13 cellular contexts compared by ENCODE assay signal in the genomic region with DNA sequence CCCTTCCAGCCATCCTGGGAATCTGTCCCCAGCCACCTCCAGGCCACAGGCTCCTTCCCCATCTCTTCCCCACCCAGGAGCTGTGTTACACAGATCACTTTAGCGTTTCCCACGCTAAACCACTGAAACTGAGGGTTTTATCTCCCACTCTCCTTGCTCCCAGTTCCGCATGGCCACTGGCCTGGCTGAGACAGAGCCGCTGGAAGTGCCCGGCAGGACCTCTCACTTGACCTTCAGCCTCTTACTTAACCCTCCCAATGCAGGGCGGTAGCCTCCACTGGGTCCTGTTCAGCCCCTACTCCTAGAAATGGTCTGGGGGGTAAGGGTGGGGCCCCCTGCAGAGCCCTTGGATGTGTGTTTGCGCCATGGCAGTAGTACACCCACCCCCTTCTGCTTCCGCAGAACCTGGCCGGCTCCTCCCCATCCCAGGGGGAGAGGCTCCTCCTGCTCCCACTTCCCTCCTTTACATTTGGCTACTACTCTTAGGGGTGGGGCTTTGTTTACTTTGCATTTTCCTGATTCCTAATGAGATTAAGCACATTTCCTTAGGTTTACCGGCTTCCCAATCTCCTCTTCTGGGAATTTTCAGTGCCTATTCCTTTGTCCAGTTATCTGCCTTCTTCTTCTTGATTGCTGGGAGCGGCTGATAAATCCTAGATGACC. TPM values are rescaled to one million over a fixed set of nuclear protein-coding genes. Genes with fewer than 3 reads are reported as not detected.
A peak's percentile ranks its signal among the peaks of the same experiment; 100 is the strongest.
DNase-seq lines count a peak whose midpoint lies in the region; ATAC-seq, FAIRE-seq and TF ChIP-seq lines count a peak whose summit lies in the region.
"Not testable (repeated sequence)": the region's sequence is repeated elsewhere in the genome, so short reads cannot be mapped to it uniquely, and the experiment has no call there.
"Had no signal": no experiment of that assay in that cellular context is flagged by ENCODE, and none has a peak within 500 bp of the region (broad histone marks: within the 10 kb centered on the region; RNA-seq: fewer than 3 reads in every experiment).

No MANE protein-coding gene starts in this region.

- not testable (repeated sequence) for H3K9me3 ChIP-seq in Caco-2; PC-3 (ENCODE audit: low read length); K562 (replicated peaks; ENCODE audit: control insufficient read depth, insufficient read depth, low read depth, low read length); heart right ventricle; vagina

- not testable (repeated sequence) for H3K27me3 Mint-ChIP-seq in Caco-2 (ENCODE audit: insufficient read depth, unreplicated experiment); nephron progenitor cell (ENCODE audit: low read depth, poor library complexity)

- H3K4me2 ChIP-seq in PC-3 (ENCODE audit: low read length), result peak overlapping the region; percentile 63
- H3K4me2 ChIP-seq in K562 (ENCODE audit: insufficient read depth, low read length), result not testable (repeated sequence)

- not testable (repeated sequence) for H3K27me3 ChIP-seq in Caco-2 (replicated peaks; ENCODE audit: control insufficient read depth, insufficient read depth, low read length); HL-60 (ENCODE audit: insufficient read depth, poor library complexity, severe bottlenecking); PC-3 (ENCODE audit: low read length); K562 (ENCODE audit: control insufficient read depth in 2 of 2, insufficient read depth in 2 of 2, low read length in 2 of 2); heart right ventricle; vagina

- ATAC-seq in PC-3 (peak; percentile 42), K562 (peak; percentile 66), heart right ventricle (peak in 6 of 8 donors; percentile 12 to 47 (median 23)), left lobe of liver (peak; percentile 24)

- H3K79me2 ChIP-seq in PC-3 (ENCODE audit: low read length), result not testable (repeated sequence)
- H3K79me2 ChIP-seq in K562 (ENCODE audit: control insufficient read depth, insufficient read depth, low read length), result peaks cover 43% of the 10 kb centered on the region

- peak overlapping the region; percentile 8 for H3K4me3 Mint-ChIP-seq in Caco-2 (ENCODE audit: unreplicated experiment)
- H3K4me3 Mint-ChIP-seq in nephron progenitor cell, result peak overlapping the region; percentile 24

- peak overlapping the region; percentile 37 for H3K27ac Mint-ChIP-seq in Caco-2 (ENCODE audit: unreplicated experiment)
- H3K27ac Mint-ChIP-seq in nephron progenitor cell, result peak overlapping the region; percentile 70

- in situ Hi-C loops in K562 (cut with MboI), result not testable (repeated sequence)

- H3K9me1 ChIP-seq in K562 (ENCODE audit: control insufficient read depth, insufficient read depth, low read length), result not testable (repeated sequence)

- H4K20me1 ChIP-seq in PC-3 (ENCODE audit: low read length); K562 (replicated peaks; ENCODE audit: control insufficient read depth, insufficient read depth, low read length): not testable (repeated sequence)

- not testable (repeated sequence) for DNase-seq in Caco-2; HL-60 (ENCODE audit: low read depth in 1 of 2, low spot score in 1 of 2); K562 (ENCODE audit: extremely low read depth in 1 of 4, low spot score in 3 of 4); heart right ventricle; left lobe of liver (ENCODE audit: low spot score); nephron progenitor cell; vagina (ENCODE audit: extremely low spot score in 2 of 2)
- peak; percentile 72 for DNase-seq in PC-3

- H3K36me3 ChIP-seq in Caco-2 (ENCODE audit: control insufficient read depth, insufficient read depth, low read length); PC-3 (ENCODE audit: low read depth, low read length); K562 (ENCODE audit: control insufficient read depth, insufficient read depth, low read length); heart right ventricle; vagina: not testable (repeated sequence)

- CTCF ChIA-PET in Caco-2 (lab: Charles Lee), result interaction anchor here (1.2 to 1.3 kb wide), 2 partner anchors 103 to 149 kb away, joined by 3 read pairs; no protein-coding TSS in a partner anchor
- CTCF ChIA-PET in PC-3 (lab: Charles Lee), result interaction anchor here (0.7 kb wide), 1 partner anchor 532 kb away, joined by 5 read pairs; no protein-coding TSS in a partner anchor
- CTCF ChIA-PET in K562 (lab: Yijun Ruan, JAX; ENCODE audit: low intra/inter-chr PET ratio), result not testable (repeated sequence)

- not testable (repeated sequence) for H3K9me2 ChIP-seq in PC-3 (replicated peaks; ENCODE audit: low read length)

- peak overlapping the region; percentile 60; the same call in 1 of the 2 replicates for H2AFZ ChIP-seq in PC-3 (ENCODE audit: low read length)
- H2AFZ ChIP-seq in K562 (ENCODE audit: low read depth, low read length), result not testable (repeated sequence)

- H3K4me1 Mint-ChIP-seq in Caco-2 (ENCODE audit: low read depth, unreplicated experiment) (peaks cover 35% of the 10 kb centered on the region), nephron progenitor cell (peaks cover 57% of the 10 kb centered on the region)

- H3K27ac ChIP-seq in HL-60 (replicated peaks) (peak overlapping the region; percentile 80), PC-3 (ENCODE audit: low read length) (peak overlapping the region; percentile 77), heart right ventricle (peak overlapping the region in 8 of 10 donors; percentile 3 to 64 (median 48)), vagina (peak overlapping the region; percentile 47)
- H3K27ac ChIP-seq in K562 (ENCODE audit: extremely low read depth, low read depth, low read length), result not testable (repeated sequence)

- not testable (repeated sequence) for TF ChIP-seq CTCF in Caco-2 (IDR thresholded peaks at IDR 0.05; ENCODE audit: insufficient read depth in 1 of 2, low read depth in 1 of 2, low read length in 1 of 2, severe bottlenecking in 1 of 2, unreplicated experiment in 1 of 2); HL-60 (IDR thresholded peaks at IDR 0.05; ENCODE audit: insufficient read depth, low read length); PC-3 (conservative IDR thresholded peaks at IDR 0.05; ENCODE audit: low read depth, low read length); K562 (IDR thresholded peaks at IDR 0.05 in 2 of 3, conservative IDR thresholded peaks at IDR 0.05 in 1 of 3; ENCODE audit: insufficient read depth in 2 of 3, low read depth in 1 of 3, low read length in 3 of 3); heart right ventricle (IDR thresholded peaks at IDR 0.05); nephron progenitor cell (IDR thresholded peaks at IDR 0.05); vagina (IDR thresholded peaks at IDR 0.05)

- not testable (repeated sequence) for BruUV-seq in Caco-2 (replicated peaks; lab: Mats Ljungman, UMichigan); PC-3 (replicated peaks; lab: Mats Ljungman, UMichigan); K562 (replicated peaks; lab: Mats Ljungman, UMichigan)

- POLR2A ChIA-PET in Caco-2 (lab: Charles Lee), result interaction anchor here (1.4 kb wide), 1 partner anchor 102 kb away, joined by 5 read pairs; no protein-coding TSS in a partner anchor
- POLR2A ChIA-PET in PC-3 (lab: Charles Lee; ENCODE audit: unreplicated experiment), result not testable (repeated sequence)
- POLR2A ChIA-PET in K562 (lab: Yijun Ruan, JAX), result interaction anchor here (0.7 kb wide), 1 partner anchor 10 kb away, joined by 4 read pairs; no protein-coding TSS in a partner anchor

- intact Hi-C loops in Caco-2 (cut with micrococcal nuclease; ENCODE audit: unreplicated experiment); PC-3 (cut with micrococcal nuclease); K562 (cut with micrococcal nuclease); vagina (cut with DNase I): not testable (repeated sequence)
- intact Hi-C loops in heart right ventricle (cut with DNase I), result loop anchor here in 1 of 10 donors (2.0 kb wide), 1 partner anchor 127 kb away; no protein-coding TSS in a partner anchor

- peaks cover 41% of the 10 kb centered on the region for H3K4me1 ChIP-seq in Caco-2
- peaks cover 48% of the 10 kb centered on the region for H3K4me1 ChIP-seq in PC-3 (ENCODE audit: insufficient read depth, low read length)
- H3K4me1 ChIP-seq in K562 (replicated peaks in 1 of 2; ENCODE audit: control insufficient read depth in 2 of 2, insufficient read depth in 2 of 2, low read length in 2 of 2), result peaks cover 22 to 53% of the 10 kb centered on the region in 2 experiments
- H3K4me1 ChIP-seq in heart right ventricle, result peaks cover 1 to 48% (median 27%) of the 10 kb centered on the region in 9 donors
- H3K4me1 ChIP-seq in vagina, result peaks cover 49% of the 10 kb centered on the region

- H3K4me3 ChIP-seq in Caco-2 (ENCODE audit: low read depth, low read length); HL-60 (replicated peaks; ENCODE audit: insufficient read depth, low read length); PC-3 (ENCODE audit: low read length); K562; heart right ventricle; vagina: not testable (repeated sequence)

- WGBS in K562 (ENCODE audit: insufficient coverage, low coverage, missing lambda C conversion rate), result 13% methylated on average over 8 of the region's 11 CpGs
- WGBS in heart right ventricle, 2 donors, result 51 to 57% methylated on average over 8 of the region's 11 CpGs

- not testable (repeated sequence) for H3K9me3 Mint-ChIP-seq in Caco-2 (ENCODE audit: unreplicated experiment); nephron progenitor cell

- H3K36me3 Mint-ChIP-seq in Caco-2 (ENCODE audit: insufficient read depth, unreplicated experiment); nephron progenitor cell (ENCODE audit: low read depth): not testable (repeated sequence)

- not testable (repeated sequence) for TF ChIP-seq EP300 in K562 (IDR thresholded peaks at IDR 0.05; ENCODE audit: low read length)

- FAIRE-seq in K562 (lab: Jason Lieb, UNC), result peak; percentile 85

- not testable (repeated sequence) for H3F3A ChIP-seq in PC-3 (ENCODE audit: low read length, unreplicated experiment)

- TF ChIP-seq RAD21 in K562 (CRISPR knock-in tag; conservative IDR thresholded peaks at IDR 0.05 in 1 of 2, IDR thresholded peaks at IDR 0.05 in 1 of 2), result not testable (repeated sequence)

- H3K9ac ChIP-seq in PC-3 (ENCODE audit: low read length) (0 out of 2 replicates have a peak overlapping the region, but pooled peaks have one; percentile 29), K562 (ENCODE audit: insufficient read depth in 1 of 2, low read depth in 2 of 2, low read length in 2 of 2) (peak overlapping the region in 1 of 2 experiments; percentile 58; a peak in 2 of 4 replicates)

- TF ChIP-seq POLR2A in K562 (conservative IDR thresholded peaks at IDR 0.05); vagina (IDR thresholded peaks at IDR 0.05): not testable (repeated sequence)

RNA-seq across cellular contexts. Expression of gene RIPOR3, which starts 49.6 kb away (rescaled TPM):
- total RNA-seq in Caco-2 (2022) (0.18 and 0.67 TPM in 2 replicates), PC-3 (2014; rRNA removed) (0.04 TPM in 1 of 2 replicates, not detected in the other), K562 (2014; rRNA removed) (22.3 and 28.3 TPM in 2 replicates), K562 (2014; rRNA removed; fragmentation: Illumina TruSeq; extraction: Trizol) (9.2 and 15.5 TPM in 2 replicates), K562 (2015; rRNA removed; fragmentation: Illumina TruSeq; extraction: Trizol) (12.8 and 13.3 TPM in 2 replicates), K562 (2021) (43.3 and 46.1 TPM in 2 replicates), heart right ventricle (10 to 100 TPM in 1 of 10 donors, 1 to 10 TPM in 9; 1.6 to 21.8 (median 2.7) TPM), left lobe of liver (20.1 TPM), vagina (38.1 TPM)
- total RNA-seq in K562 (2011; cell fraction: chromatin; rRNA removed; ENCODE audit: low replicate concordance), result 220 and 451 TPM in 2 replicates
- total RNA-seq in K562 (2011; cell fraction: nucleolus; rRNA removed), result 258 and 278 TPM in 2 replicates
- 187 and 217 TPM in 2 replicates for total RNA-seq in K562 (2011; cell fraction: nucleoplasm; rRNA removed)
- polyA plus RNA-seq in K562 (2011; rRNA removed) (48.8 and 65.1 TPM in 2 replicates), K562 (2014; fragmentation: Illumina TruSeq; extraction: Trizol) (21.4 and 23.4 TPM in 2 replicates), K562 (2014; fragmentation: Nextera tagmentation; extraction: Ambion mirVana) (1 to 10 TPM; 3.3 to 3.8 TPM), K562 (2014; rRNA removed) (62.7 and 66.4 TPM in 2 replicates), heart right ventricle (10 to 100 TPM in 1 of 2 donors, 1 to 10 TPM in 1; 6.3 to 50.2 TPM)
- 23.4 and 24.4 TPM in 2 replicates for polyA plus RNA-seq in K562 (2011; cell fraction: cytosol; rRNA removed)
- polyA plus RNA-seq in K562 (2011; cell fraction: nucleus; rRNA removed), result 468 and 642 TPM in 2 replicates
- polyA plus RNA-seq in K562 (2012), result 23.3 and 29.2 TPM in 2 replicates
- 12.5 and 15.4 TPM in 2 replicates for polyA minus RNA-seq in K562 (2011; rRNA and poly(A)+ RNA removed)
- 15.8 and 20.2 TPM in 2 replicates for polyA minus RNA-seq in K562 (2011; cell fraction: cytosol; rRNA and poly(A)+ RNA removed)
- 65.3 and 73.8 TPM in 2 replicates for polyA minus RNA-seq in K562 (2011; cell fraction: nucleus; rRNA and poly(A)+ RNA removed)
- total RNA-seq: activated CD4-positive, alpha-beta T cell treated with anti-CD3 and anti-CD28 coated beads for 36 hours; activated CD8-positive, alpha-beta T cell treated with anti-CD3 and anti-CD28 coated beads for 36 hours; activated T-helper 1 cell treated with anti-CD3 and anti-CD28 coated beads, Interleukin-12 subunit alpha, Interleukin-12 subunit beta, Interleukin-2, Interleukin-4 antibody, amounts not matched to agents 30 ng/mL and 10 ng/mL and 1 ng/mL, durations not matched to agents 14 hours and 24 hours and 36 hours; LHCN-M2; natural killer cell treated with Interleukin-12 subunit alpha and Interleukin-12 subunit beta and Interleukin-15 and Interleukin-18, amount 100 ng/mL, for 72 hours had no signal
